In the genomic region with DNA sequence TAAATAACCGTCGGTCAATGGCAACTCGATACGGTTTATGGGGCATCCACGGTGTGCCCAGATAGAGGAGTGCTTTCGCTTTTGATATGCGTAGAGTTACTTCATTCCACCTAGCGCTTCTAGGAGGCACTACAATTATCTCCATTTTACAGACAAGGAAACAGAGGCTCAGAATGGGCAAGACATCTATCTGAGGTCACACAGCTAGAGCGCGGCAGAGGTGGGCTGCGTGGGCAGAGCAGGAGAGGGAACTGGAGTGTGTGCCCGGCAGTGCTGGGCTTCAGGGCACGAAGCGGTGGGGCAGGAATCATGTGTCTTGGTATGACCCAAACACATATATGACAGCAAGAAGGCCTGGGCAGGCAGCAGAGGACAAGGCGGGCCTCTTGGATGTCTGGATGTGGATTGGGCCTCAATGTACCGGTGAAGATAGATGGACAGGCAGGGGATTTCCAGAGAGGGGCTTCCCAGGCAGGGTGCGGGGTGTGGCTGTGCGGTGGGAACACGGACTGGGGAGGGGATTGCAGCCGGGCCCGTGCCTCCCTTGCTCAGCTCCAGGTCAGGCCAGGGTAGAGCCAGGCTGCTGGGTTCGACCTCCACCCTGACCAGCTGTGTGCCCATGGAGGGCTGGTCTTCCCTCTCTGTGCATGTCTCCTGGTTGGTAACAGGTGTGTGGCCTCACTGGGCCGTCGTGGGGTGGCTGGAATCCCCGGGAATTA, we compare ENCODE assay signal across 19 cellular contexts. TPM values are rescaled to one million over a fixed set of nuclear protein-coding genes. Genes with fewer than 3 reads are reported as not detected.
A peak's percentile ranks its signal among the peaks of the same experiment; 100 is the strongest.
DNase-seq lines count a peak whose midpoint lies in the region; ATAC-seq and TF ChIP-seq lines count a peak whose summit lies in the region.
"Had no signal": no experiment of that assay in that cellular context is flagged by ENCODE, and none has a peak within 500 bp of the region (broad histone marks: within the 10 kb centered on the region; RNA-seq: fewer than 3 reads in every experiment).

No MANE protein-coding gene starts in this region.

- H3K27me3 ChIP-seq in DOHH2 (ENCODE audit: control insufficient read depth, low read length) = no peaks in the 10 kb centered on the region
- no peaks in the 10 kb centered on the region for H3K27me3 ChIP-seq in SU-DHL-6 (ENCODE audit: low read length)
- no peaks in the 10 kb centered on the region for H3K27me3 ChIP-seq in A673 (replicated peaks; ENCODE audit: insufficient read depth, low read depth, low read length, poor library complexity)
- no peaks in the 10 kb centered on the region for H3K27me3 ChIP-seq in hepatocyte

- H3K36me3 ChIP-seq in DOHH2 (ENCODE audit: control insufficient read depth, low read length) = no peaks in the 10 kb centered on the region
- H3K36me3 ChIP-seq in SU-DHL-6 (ENCODE audit: low read length) = no peaks in the 10 kb centered on the region
- H3K36me3 ChIP-seq in mucosa of descending colon (ENCODE audit: low read depth) = no peaks in the 10 kb centered on the region
- no peaks in the 10 kb centered on the region for H3K36me3 ChIP-seq in A673 (ENCODE audit: insufficient read depth, low read length, poor library complexity, severe bottlenecking)
- no peaks in the 10 kb centered on the region for H3K36me3 ChIP-seq in hepatocyte (replicated peaks; ENCODE audit: insufficient read depth, low read depth)
- H3K36me3 ChIP-seq: cardiac muscle cell, prostate gland, stomach had no signal

- no peak overlapping the region for H2AFZ ChIP-seq in SU-DHL-6 (ENCODE audit: low read depth, low read length, severe bottlenecking)
- no peak overlapping the region for H2AFZ ChIP-seq in hepatocyte

- H3K9me3 ChIP-seq in DOHH2 (ENCODE audit: control insufficient read depth, insufficient read depth, low read length) = no peaks in the 10 kb centered on the region
- no peaks in the 10 kb centered on the region for H3K9me3 ChIP-seq in SU-DHL-6 (ENCODE audit: insufficient read depth, low read length)
- no peaks in the 10 kb centered on the region for H3K9me3 ChIP-seq in mucosa of descending colon
- H3K9me3 ChIP-seq in A673 (ENCODE audit: low read depth, low read length, poor library complexity, severe bottlenecking) = no peaks in the 10 kb centered on the region
- H3K9me3 ChIP-seq in hepatocyte (ENCODE audit: low read depth) = no peaks in the 10 kb centered on the region
- H3K9me3 ChIP-seq: prostate gland, stomach had no signal

- H3K4me3 ChIP-seq in DOHH2 (ENCODE audit: low read length) (no peak overlapping the region), SU-DHL-6 (ENCODE audit: insufficient read depth, low read length, poor library complexity, severe bottlenecking) (no peak overlapping the region), mucosa of descending colon (no peak overlapping the region), A673 (ENCODE audit: low read depth, low read length, poor library complexity, severe bottlenecking) (no peak overlapping the region), hepatocyte (no peak overlapping the region)
- H3K4me3 ChIP-seq: cardiac muscle cell, prostate gland, stomach had no signal

- H3K4me1 ChIP-seq in DOHH2 (ENCODE audit: control insufficient read depth, low read length) (peaks cover 56% of the 10 kb centered on the region), mucosa of descending colon (ENCODE audit: low read depth) (peaks cover 14% of the 10 kb centered on the region), A673 (ENCODE audit: insufficient read depth, low read length, poor library complexity, severe bottlenecking) (peaks cover 6% of the 10 kb centered on the region), hepatocyte (ENCODE audit: insufficient read depth) (no peaks in the 10 kb centered on the region)
- H3K4me1 ChIP-seq: prostate gland had no signal

- no peaks in the 10 kb centered on the region; the same call in 1 of the 2 replicates for H4K20me1 ChIP-seq in DOHH2 (ENCODE audit: control insufficient read depth, insufficient read depth, low read depth, low read length)
- no peaks in the 10 kb centered on the region for H4K20me1 ChIP-seq in SU-DHL-6 (ENCODE audit: low read depth, low read length)
- no peaks in the 10 kb centered on the region for H4K20me1 ChIP-seq in hepatocyte (ENCODE audit: insufficient read depth, poor library complexity, severe bottlenecking)

- POLR2A ChIA-PET in A673 (lab: Charles Lee; ENCODE audit: low non-redundant PET) = no interaction called here

- H3K4me2 ChIP-seq in DOHH2 (ENCODE audit: low read length) = peak overlapping the region; percentile 43
- peak overlapping the region; percentile 29 for H3K4me2 ChIP-seq in SU-DHL-6 (ENCODE audit: low read depth, low read length, poor library complexity, severe bottlenecking)
- H3K4me2 ChIP-seq in hepatocyte = no peak overlapping the region

- H3K9me2 ChIP-seq in DOHH2 (replicated peaks; ENCODE audit: control insufficient read depth, low read length) (no peaks in the 10 kb centered on the region), SU-DHL-6 (replicated peaks; ENCODE audit: insufficient read depth, low read length) (no peaks in the 10 kb centered on the region), hepatocyte (replicated peaks; ENCODE audit: insufficient read depth) (no peaks in the 10 kb centered on the region)

- ATAC-seq in GM18907 (IDR thresholded peaks at IDR 0.05; ENCODE audit: unreplicated experiment) (peak; percentile 20), mucosa of descending colon (peak; percentile 37)
- ATAC-seq: activated CD4-positive, alpha-beta T cell treated with anti-CD3 and anti-CD28 coated beads for 36 hours; SK-N-SH treated with all-trans-retinoic acid at 6 μM for 48 hours had no signal

- peaks cover 22% of the 10 kb centered on the region for H3K79me2 ChIP-seq in DOHH2 (ENCODE audit: control insufficient read depth, low read length)
- H3K79me2 ChIP-seq in SU-DHL-6 (ENCODE audit: insufficient read depth, low read length) = no peaks in the 10 kb centered on the region
- H3K79me2 ChIP-seq in hepatocyte = no peaks in the 10 kb centered on the region

- DNase-seq in mucosa of descending colon (peak in 1 of 3 donors; percentile 49), A673 (ENCODE audit: low spot score) (no peak), hepatocyte (ENCODE audit: low spot score) (no peak), NCI-H2196 treated with DMSO at 0.1 percent for 48 hours (lab: John Stamatoyannopoulos, UW; ENCODE audit: unreplicated experiment) (no peak)
- no peak for DNase-seq in activated effector memory CD4-positive, alpha-beta T cell treated with Interleukin-2 at 50 U/mL for 16 hours
- DNase-seq: activated CD4-positive, alpha-beta T cell treated with anti-CD3 and anti-CD28 coated beads for 36 hours; activated gamma-delta T cell treated with Interleukin-2 at 50 U/mL for 16 hours; GF-D8; HCEC 1CT; hypothalamus; mammary epithelial cell; NCI-H146; stomach had no signal

- CTCF ChIA-PET in A673 (lab: Charles Lee) = no interaction called here

- WGBS in hepatocyte (ENCODE audit: low lambda C conversion rate, missing lambda C conversion rate) = 89% methylated on average over 25 of the region's 25 CpGs

- no TSS peak for BruUV-seq in A673 (replicated peaks; lab: Mats Ljungman, UMichigan)

- intact Hi-C loops in mucosa of descending colon (cut with DNase I, micrococcal nuclease) (no loop called here), A673 (cut with micrococcal nuclease; ENCODE audit: unreplicated experiment) (no loop called here)

- H3F3A ChIP-seq in DOHH2 (ENCODE audit: control insufficient read depth, insufficient read depth) = peaks cover 6% of the 10 kb centered on the region
- H3F3A ChIP-seq in SU-DHL-6 (ENCODE audit: insufficient read depth) = no peaks in the 10 kb centered on the region

- TF ChIP-seq CTCF in DOHH2 (IDR thresholded peaks at IDR 0.05; ENCODE audit: low read depth, low read length, poor library complexity, severe bottlenecking) (no peak), SU-DHL-6 (IDR thresholded peaks at IDR 0.05; ENCODE audit: insufficient read depth, low read length, poor library complexity, severe bottlenecking) (no peak), mucosa of descending colon (IDR thresholded peaks at IDR 0.05) (no peak), A673 (conservative IDR thresholded peaks at IDR 0.05; ENCODE audit: low read depth, low read length) (no peak), hepatocyte (IDR thresholded peaks at IDR 0.05; ENCODE audit: poor library complexity) (no peak)

- H3K27ac ChIP-seq in DOHH2 (ENCODE audit: low read depth, low read length) (no peak overlapping the region), SU-DHL-6 (ENCODE audit: low read depth, low read length) (no peak overlapping the region), A673 (ENCODE audit: low read depth, low read length, poor library complexity, severe bottlenecking) (no peak overlapping the region), hepatocyte (no peak overlapping the region)
- H3K27ac ChIP-seq: cardiac muscle cell, prostate gland, stomach had no signal

- no peak overlapping the region for H3K9ac ChIP-seq in SU-DHL-6 (ENCODE audit: low read length)

RNA-seq across cellular contexts. Expression of gene TP73, which starts 21.2 kb away (rescaled TPM):
- total RNA-seq in mucosa of descending colon (under 1 TPM; 0.12 to 0.63 (median 0.51) TPM), A673 (2021) (10.0 and 12.3 TPM in 2 replicates), hepatocyte (0.16 and 0.47 TPM in 2 replicates)
- 0.27 and 1.4 TPM in 2 replicates for polyA plus RNA-seq in hepatocyte
- total RNA-seq: cardiac muscle cell had no signal

RNA-seq across cellular contexts. Expression of gene WRAP73, which starts 23.6 kb away (rescaled TPM):
- total RNA-seq in mucosa of descending colon = 10 to 100 TPM; 19.2 to 26.3 (median 21.0) TPM
- total RNA-seq in A673 (2021) = 41.2 and 41.8 TPM in 2 replicates
- total RNA-seq in hepatocyte = 14.3 and 14.7 TPM in 2 replicates
- 23.5 and 28.8 TPM in 2 replicates for polyA plus RNA-seq in hepatocyte

RNA-seq across cellular contexts. Expression of gene TPRG1L, which starts 48.7 kb away (rescaled TPM):
- total RNA-seq in mucosa of descending colon (10 to 100 TPM; 70.4 to 96.0 (median 76.1) TPM), A673 (2021) (13.4 and 13.7 TPM in 2 replicates), hepatocyte (57.9 and 61.7 TPM in 2 replicates)
- polyA plus RNA-seq in hepatocyte = 53.4 and 74.1 TPM in 2 replicates
